In the genomic region with DNA sequence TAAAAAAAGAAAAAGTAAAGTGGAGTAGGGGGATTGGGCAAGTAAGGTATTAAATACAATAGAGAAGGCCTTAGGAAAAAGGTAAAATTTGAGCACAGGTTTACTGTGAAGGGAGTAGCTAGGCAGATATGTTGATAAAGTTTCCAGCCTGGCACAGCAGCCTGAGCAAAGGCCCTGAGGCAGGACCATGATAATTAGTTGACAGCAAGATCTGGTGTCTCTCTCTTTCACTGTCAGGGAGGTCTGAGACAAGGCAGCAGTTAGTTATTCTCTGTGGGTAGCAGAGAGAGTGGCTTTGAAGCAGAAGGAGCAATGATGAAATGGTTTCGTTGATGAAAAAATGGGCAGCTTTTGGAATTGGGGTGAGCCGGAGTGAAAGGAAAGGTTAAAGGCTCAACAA, we compare ENCODE assay signal across 1 cellular context.
TF ChIP-seq lines count a peak whose summit lies in the region.

No MANE protein-coding gene starts in this region.

TF ChIP-seq in HepG2, 621 proteins besides CTCF, POLR2A, EP300 and RAD21 (continued from another document):
- TF ChIP-seq ZNF883 (CRISPR knock-in tag; IDR thresholded peaks at IDR 0.05; ENCODE audit: not compliant biosample characterization) = no peak
- TF ChIP-seq, protein P1, sequence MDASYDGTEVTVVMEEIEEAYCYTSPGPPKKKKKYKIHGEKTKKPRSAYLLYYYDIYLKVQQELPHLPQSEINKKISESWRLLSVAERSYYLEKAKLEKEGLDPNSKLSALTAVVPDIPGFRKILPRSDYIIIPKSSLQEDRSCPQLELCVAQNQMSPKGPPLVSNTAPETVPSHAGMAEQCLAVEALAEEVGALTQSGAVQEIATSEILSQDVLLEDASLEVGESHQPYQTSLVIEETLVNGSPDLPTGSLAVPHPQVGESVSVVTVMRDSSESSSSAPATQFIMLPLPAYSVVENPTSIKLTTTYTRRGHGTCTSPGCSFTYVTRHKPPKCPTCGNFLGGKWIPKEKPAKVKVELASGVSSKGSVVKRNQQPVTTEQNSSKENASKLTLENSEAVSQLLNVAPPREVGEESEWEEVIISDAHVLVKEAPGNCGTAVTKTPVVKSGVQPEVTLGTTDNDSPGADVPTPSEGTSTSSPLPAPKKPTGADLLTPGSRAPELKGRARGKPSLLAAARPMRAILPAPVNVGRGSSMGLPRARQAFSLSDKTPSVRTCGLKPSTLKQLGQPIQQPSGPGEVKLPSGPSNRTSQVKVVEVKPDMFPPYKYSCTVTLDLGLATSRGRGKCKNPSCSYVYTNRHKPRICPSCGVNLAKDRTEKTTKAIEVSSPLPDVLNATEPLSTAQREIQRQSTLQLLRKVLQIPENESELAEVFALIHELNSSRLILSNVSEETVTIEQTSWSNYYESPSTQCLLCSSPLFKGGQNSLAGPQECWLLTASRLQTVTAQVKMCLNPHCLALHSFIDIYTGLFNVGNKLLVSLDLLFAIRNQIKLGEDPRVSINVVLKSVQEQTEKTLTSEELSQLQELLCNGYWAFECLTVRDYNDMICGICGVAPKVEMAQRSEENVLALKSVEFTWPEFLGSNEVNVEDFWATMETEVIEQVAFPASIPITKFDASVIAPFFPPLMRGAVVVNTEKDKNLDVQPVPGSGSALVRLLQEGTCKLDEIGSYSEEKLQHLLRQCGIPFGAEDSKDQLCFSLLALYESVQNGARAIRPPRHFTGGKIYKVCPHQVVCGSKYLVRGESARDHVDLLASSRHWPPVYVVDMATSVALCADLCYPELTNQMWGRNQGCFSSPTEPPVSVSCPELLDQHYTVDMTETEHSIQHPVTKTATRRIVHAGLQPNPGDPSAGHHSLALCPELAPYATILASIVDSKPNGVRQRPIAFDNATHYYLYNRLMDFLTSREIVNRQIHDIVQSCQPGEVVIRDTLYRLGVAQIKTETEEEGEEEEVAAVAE (CRISPR knock-in tag; IDR thresholded peaks at IDR 0.05; ENCODE audit: borderline replicate concordance) = no peak
- TF ChIP-seq RBM39 (IDR thresholded peaks at IDR 0.05; ENCODE audit: low read depth, low read length, poor library complexity, severe bottlenecking) = no peak
- no peak for TF ChIP-seq ZNF589 (CRISPR knock-in tag; conservative IDR thresholded peaks at IDR 0.05)
- TF ChIP-seq ZNF850 (CRISPR knock-in tag; conservative IDR thresholded peaks at IDR 0.05) = no peak
- TF ChIP-seq ZNF776 (CRISPR knock-in tag; IDR thresholded peaks at IDR 0.05) = no peak
- TF ChIP-seq ZNF782 (CRISPR knock-in tag; IDR thresholded peaks at IDR 0.05; ENCODE audit: borderline replicate concordance) = no peak
- no peak for TF ChIP-seq CREB1 (IDR thresholded peaks at IDR 0.05)
- TF ChIP-seq CREB1 (CRISPR knock-in tag; IDR thresholded peaks at IDR 0.05) = no peak
- no peak for TF ChIP-seq ZNF101 (CRISPR knock-in tag; IDR thresholded peaks at IDR 0.05; ENCODE audit: borderline replicate concordance, low read depth)
- no peak for TF ChIP-seq RXRA (CRISPR knock-in tag; IDR thresholded peaks at IDR 0.05)
- no peak for TF ChIP-seq ZNF432 (CRISPR knock-in tag; IDR thresholded peaks at IDR 0.05; ENCODE audit: borderline replicate concordance)
- no peak for TF ChIP-seq ZNF260 (CRISPR knock-in tag; IDR thresholded peaks at IDR 0.05; ENCODE audit: borderline replicate concordance, low read depth)
- TF ChIP-seq, protein P2, sequence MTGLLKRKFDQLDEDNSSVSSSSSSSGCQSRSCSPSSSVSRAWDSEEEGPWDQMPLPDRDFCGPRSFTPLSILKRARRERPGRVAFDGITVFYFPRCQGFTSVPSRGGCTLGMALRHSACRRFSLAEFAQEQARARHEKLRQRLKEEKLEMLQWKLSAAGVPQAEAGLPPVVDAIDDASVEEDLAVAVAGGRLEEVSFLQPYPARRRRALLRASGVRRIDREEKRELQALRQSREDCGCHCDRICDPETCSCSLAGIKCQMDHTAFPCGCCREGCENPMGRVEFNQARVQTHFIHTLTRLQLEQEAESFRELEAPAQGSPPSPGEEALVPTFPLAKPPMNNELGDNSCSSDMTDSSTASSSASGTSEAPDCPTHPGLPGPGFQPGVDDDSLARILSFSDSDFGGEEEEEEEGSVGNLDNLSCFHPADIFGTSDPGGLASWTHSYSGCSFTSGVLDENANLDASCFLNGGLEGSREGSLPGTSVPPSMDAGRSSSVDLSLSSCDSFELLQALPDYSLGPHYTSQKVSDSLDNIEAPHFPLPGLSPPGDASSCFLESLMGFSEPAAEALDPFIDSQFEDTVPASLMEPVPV (CRISPR knock-in tag; IDR thresholded peaks at IDR 0.05) = no peak
- TF ChIP-seq, protein P3, sequence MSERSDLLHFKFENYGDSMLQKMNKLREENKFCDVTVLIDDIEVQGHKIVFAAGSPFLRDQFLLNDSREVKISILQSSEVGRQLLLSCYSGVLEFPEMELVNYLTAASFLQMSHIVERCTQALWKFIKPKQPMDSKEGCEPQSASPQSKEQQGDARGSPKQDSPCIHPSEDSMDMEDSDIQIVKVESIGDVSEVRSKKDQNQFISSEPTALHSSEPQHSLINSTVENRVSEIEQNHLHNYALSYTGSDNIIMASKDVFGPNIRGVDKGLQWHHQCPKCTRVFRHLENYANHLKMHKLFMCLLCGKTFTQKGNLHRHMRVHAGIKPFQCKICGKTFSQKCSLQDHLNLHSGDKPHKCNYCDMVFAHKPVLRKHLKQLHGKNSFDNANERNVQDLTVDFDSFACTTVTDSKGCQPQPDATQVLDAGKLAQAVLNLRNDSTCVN (CRISPR knock-in tag; IDR thresholded peaks at IDR 0.05; ENCODE audit: borderline replicate concordance) = no peak
- TF ChIP-seq, protein P4, sequence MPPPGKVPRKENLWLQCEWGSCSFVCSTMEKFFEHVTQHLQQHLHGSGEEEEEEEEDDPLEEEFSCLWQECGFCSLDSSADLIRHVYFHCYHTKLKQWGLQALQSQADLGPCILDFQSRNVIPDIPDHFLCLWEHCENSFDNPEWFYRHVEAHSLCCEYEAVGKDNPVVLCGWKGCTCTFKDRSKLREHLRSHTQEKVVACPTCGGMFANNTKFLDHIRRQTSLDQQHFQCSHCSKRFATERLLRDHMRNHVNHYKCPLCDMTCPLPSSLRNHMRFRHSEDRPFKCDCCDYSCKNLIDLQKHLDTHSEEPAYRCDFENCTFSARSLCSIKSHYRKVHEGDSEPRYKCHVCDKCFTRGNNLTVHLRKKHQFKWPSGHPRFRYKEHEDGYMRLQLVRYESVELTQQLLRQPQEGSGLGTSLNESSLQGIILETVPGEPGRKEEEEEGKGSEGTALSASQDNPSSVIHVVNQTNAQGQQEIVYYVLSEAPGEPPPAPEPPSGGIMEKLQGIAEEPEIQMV (CRISPR knock-in tag; IDR thresholded peaks at IDR 0.05; ENCODE audit: low read depth) = no peak
- no peak for TF ChIP-seq PHF21A (CRISPR knock-in tag; IDR thresholded peaks at IDR 0.05)
TF ChIP-seq in HepG2: peak in this region for 0.
